Comparison of ENCODE assay signal across 24 cellular contexts in genomic region chr3:185312006-185312405, GRCh38.
"Had no signal": no experiment of that assay in that cellular context is flagged by ENCODE, and none has a peak within 500 bp of the region (broad histone marks: within the 10 kb centered on the region; RNA-seq: fewer than 3 reads in every experiment).

No MANE protein-coding gene starts in this region.

- H3K4me2 ChIP-seq: smooth muscle cell had no signal

- H3K36me3 ChIP-seq: ovary, right lobe of liver had no signal

- H3K27ac Mint-ChIP-seq: activated CD4-positive, alpha-beta T cell treated with anti-CD3 and anti-CD28 coated beads, Interleukin-2, amount 10 ng/mL, durations not matched to agents 7 days and 5 days; activated CD8-positive, alpha-beta T cell treated with anti-CD3 and anti-CD28 coated beads, Interleukin-2, amount 10 ng/mL, durations not matched to agents 7 days and 5 days; activated naive CD8-positive, alpha-beta T cell treated with anti-CD3 and anti-CD28 coated beads, Interleukin-2, amount 10 ng/mL, durations not matched to agents 7 days and 5 days; activated T-cell treated with anti-CD3 and anti-CD28 coated beads, Interleukin-2, amount 50 U/mL, for 24 hours; activated T-helper 2 cell treated with anti-CD3 and anti-CD28 coated beads, Interferon-gamma antibody, Interleukin-2, Interleukin-4, amounts not matched to agents 10 μg/mL and 5 μg/mL and 100 μg/mL, durations not matched to agents 14 hours and 24 hours and 36 hours; naive thymus-derived CD4-positive, alpha-beta T cell; stimulated activated effector memory CD8-positive, alpha-beta T cell treated with anti-CD3 and anti-CD28 coated beads, Interleukin-12 subunit alpha, Interleukin-12 subunit beta, amount 100 ng/mL, for 72 hours; T-cell had no signal

- H3K27me3 Mint-ChIP-seq: activated T-cell treated with anti-CD3 and anti-CD28 coated beads, Interleukin-2, amount 50 U/mL, for 24 hours had no signal

- H3K9me3 ChIP-seq: ovary, right lobe of liver, testis had no signal

- H3K4me1 Mint-ChIP-seq: T-cell had no signal

- H3K4me3 Mint-ChIP-seq: activated CD4-positive, alpha-beta T cell treated with anti-CD3 and anti-CD28 coated beads, Interleukin-2, amount 10 ng/mL, durations not matched to agents 7 days and 5 days; activated CD8-positive, alpha-beta T cell treated with anti-CD3 and anti-CD28 coated beads, Interleukin-2, amount 10 ng/mL, durations not matched to agents 7 days and 5 days; activated naive CD8-positive, alpha-beta T cell treated with anti-CD3 and anti-CD28 coated beads, Interleukin-2, amount 10 ng/mL, durations not matched to agents 7 days and 5 days; activated T-cell treated with anti-CD3 and anti-CD28 coated beads, Interleukin-2, amount 50 U/mL, for 24 hours; naive thymus-derived CD4-positive, alpha-beta T cell; stimulated activated effector memory CD8-positive, alpha-beta T cell treated with anti-CD3 and anti-CD28 coated beads, Interleukin-12 subunit alpha, Interleukin-12 subunit beta, amount 100 ng/mL, for 72 hours; T-cell had no signal

- H3K27me3 ChIP-seq: dorsolateral prefrontal cortex, foreskin keratinocyte, ovary, right lobe of liver, stomach, testis had no signal

- H3K36me3 Mint-ChIP-seq: stimulated activated effector memory CD8-positive, alpha-beta T cell treated with anti-CD3 and anti-CD28 coated beads, Interleukin-12 subunit alpha, Interleukin-12 subunit beta, amount 100 ng/mL, for 72 hours had no signal

- ATAC-seq: activated CD4-positive, CD25-positive, alpha-beta regulatory T cell treated with anti-CD3 and anti-CD28 coated beads, Interleukin-2, amount 50 U/mL, for 24 hours; activated CD8-positive, alpha-beta T cell treated with anti-CD3 and anti-CD28 coated beads, Interleukin-2, amount 10 ng/mL, durations not matched to agents 7 days and 5 days; foreskin keratinocyte; left lobe of liver; naive thymus-derived CD4-positive, alpha-beta T cell; stimulated activated effector memory CD8-positive, alpha-beta T cell treated with anti-CD3 and anti-CD28 coated beads, Interleukin-12 subunit alpha, Interleukin-12 subunit beta, amount 100 ng/mL, for 72 hours; T-cell had no signal

- H3K4me3 ChIP-seq: dorsolateral prefrontal cortex, ovary, right lobe of liver, smooth muscle cell, stomach, testis had no signal

- H3K27ac ChIP-seq: dorsolateral prefrontal cortex, epithelial cell of prostate, foreskin keratinocyte, ovary, right lobe of liver, stomach had no signal

- DNase-seq: activated CD4-positive, alpha-beta T cell treated with anti-CD3 and anti-CD28 coated beads, Interleukin-2, amount 10 ng/mL, durations not matched to agents 7 days and 5 days; activated CD8-positive, alpha-beta T cell treated with anti-CD3 and anti-CD28 coated beads, Interleukin-2, amount 10 ng/mL, durations not matched to agents 7 days and 5 days; activated naive CD4-positive, alpha-beta T cell treated with Interleukin-2 at 50 U/mL for 16 hours; activated naive CD8-positive, alpha-beta T cell treated with anti-CD3 and anti-CD28 coated beads, Interleukin-2, amount 10 ng/mL, durations not matched to agents 7 days and 5 days; activated T-cell treated with anti-CD3 and anti-CD28 coated beads, Interleukin-2, amount 50 U/mL, for 24 hours; amygdala; dorsolateral prefrontal cortex; foreskin keratinocyte; glutamatergic neuron; hippocampal formation; islet precursor cell; naive thymus-derived CD4-positive, alpha-beta T cell; ovary; right lobe of liver; stimulated activated CD4-positive, alpha-beta T cell treated with anti-CD3 and anti-CD28 coated beads, Interleukin-4, amount 100 ng/mL, for 1 hour; stomach; T-cell; testis had no signal
